Comparison of ENCODE assay signal across 12 cellular contexts in genomic region chr21:45041351-45041805, GRCh38. TPM values are rescaled to one million over a fixed set of nuclear protein-coding genes. Genes with fewer than 3 reads are reported as not detected.
A peak's percentile ranks its signal among the peaks of the same experiment; 100 is the strongest.
DNase-seq lines count a peak whose midpoint lies in the region; ATAC-seq and TF ChIP-seq lines count a peak whose summit lies in the region.
"Had no signal": no experiment of that assay in that cellular context is flagged by ENCODE, and none has a peak within 500 bp of the region (broad histone marks: within the 10 kb centered on the region; RNA-seq: fewer than 3 reads in every experiment).

No MANE protein-coding gene starts in this region.

- H3K27me3 ChIP-seq in adipocyte (replicated peaks; ENCODE audit: control insufficient read depth, insufficient read depth, low read length) (peaks cover 3% of the 10 kb centered on the region), heart left ventricle (no peaks in the 10 kb centered on the region)

- H3K9ac ChIP-seq in adipocyte (ENCODE audit: low read length) = peak overlapping the region; percentile 89

- no peaks in the 10 kb centered on the region for H3K36me3 ChIP-seq in adipocyte (ENCODE audit: control insufficient read depth, insufficient read depth, low read length, severe bottlenecking)
- no peaks in the 10 kb centered on the region for H3K36me3 ChIP-seq in heart left ventricle

- intact Hi-C loops in heart left ventricle (cut with DNase I) = no loop called here

- DNase-seq in EL = peak; percentile 82
- DNase-seq in adipocyte (ENCODE audit: low read depth) = peak; percentile 98
- DNase-seq in heart left ventricle = peak in 3 of 5 donors; percentile 66 to 78 (median 76)
- DNase-seq in skeletal muscle cell (ENCODE audit: low read depth) = peak; percentile 83
- DNase-seq in amygdala (lab: John Stamatoyannopoulos, UW) = no peak
- DNase-seq in HK-2 (ENCODE audit: unreplicated experiment) = no peak
- DNase-seq in NCI-H1417 (lab: John Stamatoyannopoulos, UW) = no peak
- DNase-seq: activated T-cell treated with anti-CD3 and anti-CD28 coated beads, Interleukin-2, amount 50 U/mL, for 48 hours; DMS153; SW 1271 had no signal

- ATAC-seq in heart left ventricle = peak in 3 of 4 donors; percentile 73 to 89 (median 83)
- ATAC-seq in GM19351 (IDR thresholded peaks at IDR 0.05; ENCODE audit: unreplicated experiment) = no peak

- no peak for TF ChIP-seq CTCF in heart left ventricle (IDR thresholded peaks at IDR 0.05)

- H3K9me3 ChIP-seq in adipocyte (ENCODE audit: control insufficient read depth, low read length) (peaks cover 23% of the 10 kb centered on the region), heart left ventricle (peaks cover 0 to 20% (median 7%) of the 10 kb centered on the region in 12 donors)

- H3K27ac ChIP-seq in heart left ventricle = peak overlapping the region in 2 of 12 donors; percentile 19 to 81
- H3K27ac ChIP-seq: epithelial cell of prostate had no signal

- peak overlapping the region; percentile 66 for H3K4me3 ChIP-seq in adipocyte (ENCODE audit: low read length)
- peak overlapping the region in 1 of 12 donors; percentile 15 for H3K4me3 ChIP-seq in heart left ventricle
- H3K4me3 ChIP-seq in skeletal muscle cell (ENCODE audit: low read depth, low read length) = no peak overlapping the region

- TF ChIP-seq POLR2A in heart left ventricle (IDR thresholded peaks at IDR 0.05) = no peak

- 47 to 63% (median 55%) methylated on average over 16 of the region's 16 CpGs for WGBS in heart left ventricle, 4 donors

- H3K4me1 ChIP-seq in adipocyte (ENCODE audit: control insufficient read depth, insufficient read depth, low read length) = peaks cover 32% of the 10 kb centered on the region
- H3K4me1 ChIP-seq in heart left ventricle = peaks cover 0 to 28% (median 2%) of the 10 kb centered on the region in 12 donors

RNA-seq across cellular contexts. Expression of gene ADARB1, which starts 33.0 kb away (rescaled TPM):
- 10 to 100 TPM in 8 of 9 donors, 1 to 10 TPM in 1; 6.9 to 16.3 (median 12.1) TPM for total RNA-seq in heart left ventricle
- 10 to 100 TPM in 1 of 2 donors, 1 to 10 TPM in 1; 8.9 to 11.5 TPM for polyA plus RNA-seq in heart left ventricle

Comparison
In these comparisons a context has a peak if more than half of its experiments do, and no peak if none do; other contexts are left out.
1. DNase-seq: peak in EL (single experiment), adipocyte (single experiment), heart left ventricle (3 of 5) and skeletal muscle cell (single experiment); none in amygdala (0 of 56), HK-2 (single experiment) and NCI-H1417 (0 of 3).